Comparison of ENCODE assay signal across 10 cellular contexts in genomic region chr5:115579747-115580173, GRCh38. TPM values are rescaled to one million over a fixed set of nuclear protein-coding genes. Genes with fewer than 3 reads are reported as not detected.
DNase-seq lines count a peak whose midpoint lies in the region; ATAC-seq lines count a peak whose summit lies in the region.
"Had no signal": no experiment of that assay in that cellular context is flagged by ENCODE, and none has a peak within 500 bp of the region (broad histone marks: within the 10 kb centered on the region; RNA-seq: fewer than 3 reads in every experiment).

No MANE protein-coding gene starts in this region.

- DNase-seq in RPMI7951 (ENCODE audit: low read depth) (peak; percentile 82), left ventricle myocardium superior (no peak), SHP77 (lab: John Stamatoyannopoulos, UW) (no peak), GF-D8 (lab: John Stamatoyannopoulos, UW) (no peak)
- DNase-seq in activated T-cell treated with anti-CD3 and anti-CD28 coated beads, Interleukin-2, amount 50 U/mL, for 48 hours: no peak
- DNase-seq: stimulated activated CD4-positive, alpha-beta T cell treated with anti-CD3 and anti-CD28 coated beads, Interleukin-2, amount 100 ng/mL, for 24 hours; upper lobe of right lung had no signal

- no peaks in the 10 kb centered on the region for H3K27me3 ChIP-seq in BLaER1 treated with 17β-estradiol and CSF1 and Interleukin-3, amounts not matched to agents 10 nM and 100 nM
- H3K27me3 ChIP-seq: upper lobe of right lung had no signal

- peaks cover 0 to 11% (median 0%) of the 10 kb centered on the region in 11 experiments; a peak in 2 of 22 replicates for H3K9me3 ChIP-seq in BLaER1 treated with 17β-estradiol and CSF1 and Interleukin-3, amounts not matched to agents 10 nM and 100 nM (replicated peaks in 1 of 11)
- H3K9me3 ChIP-seq: upper lobe of right lung had no signal

- no peak overlapping the region for H3K9ac ChIP-seq in BLaER1 treated with 17β-estradiol and CSF1 and Interleukin-3, amounts not matched to agents 10 nM and 100 nM

- ATAC-seq in GM19395 (IDR thresholded peaks at IDR 0.05; ENCODE audit: unreplicated experiment) (peak; percentile 56), HG02943 (IDR thresholded peaks at IDR 0.05; ENCODE audit: low read depth, unreplicated experiment) (peak; percentile 59), left ventricle myocardium superior (no peak)
- ATAC-seq: upper lobe of right lung had no signal

- H3K4me2 ChIP-seq in BLaER1 treated with 17β-estradiol and CSF1 and Interleukin-3, amounts not matched to agents 10 nM and 100 nM: peak overlapping the region in 10 of 11 experiments; percentile 2 to 66 (median 30); a peak in 16 of 22 replicates

- H3K27ac ChIP-seq in BLaER1 treated with 17β-estradiol and CSF1 and Interleukin-3, amounts not matched to agents 10 nM and 100 nM: no peak overlapping the region
- H3K27ac ChIP-seq: upper lobe of right lung had no signal

- peaks cover 0 to 21% (median 0%) of the 10 kb centered on the region in 11 experiments; a peak in 4 of 22 replicates for H3K36me3 ChIP-seq in BLaER1 treated with 17β-estradiol and CSF1 and Interleukin-3, amounts not matched to agents 10 nM and 100 nM
- H3K36me3 ChIP-seq: upper lobe of right lung had no signal

- H3K4me1 ChIP-seq in BLaER1 treated with 17β-estradiol and CSF1 and Interleukin-3, amounts not matched to agents 10 nM and 100 nM: peaks cover 8 to 48% (median 13%) of the 10 kb centered on the region in 10 experiments; a peak in 18 of 20 replicates
- H3K4me1 ChIP-seq: upper lobe of right lung had no signal

- intact Hi-C loops in left ventricle myocardium superior (cut with micrococcal nuclease): no loop called here

- H3K4me3 ChIP-seq in BLaER1 treated with 17β-estradiol and CSF1 and Interleukin-3, amounts not matched to agents 10 nM and 100 nM: no peak overlapping the region
- H3K4me3 ChIP-seq: upper lobe of right lung had no signal

- peaks cover 0 to 16% (median 0%) of the 10 kb centered on the region in 11 experiments; a peak in 2 of 22 replicates for H4K20me1 ChIP-seq in BLaER1 treated with 17β-estradiol and CSF1 and Interleukin-3, amounts not matched to agents 10 nM and 100 nM

RNA-seq across cellular contexts. Expression of gene TICAM2, which starts 22.5 kb away (rescaled TPM):
- total RNA-seq in RPMI7951 (2014; rRNA removed; shearing (Covaris generic)): 6.4 and 11.7 TPM in 2 replicates
- 3.0 TPM for total RNA-seq in left ventricle myocardium superior

RNA-seq across cellular contexts. Expression of gene FEM1C, which starts 35.2 kb away (rescaled TPM):
- total RNA-seq in RPMI7951 (2014; rRNA removed; shearing (Covaris generic)): 11.4 and 14.3 TPM in 2 replicates
- 43.1 TPM for total RNA-seq in left ventricle myocardium superior

RNA-seq across cellular contexts. Expression of gene TMED7, which starts 46.1 kb away (rescaled TPM):
- total RNA-seq in RPMI7951 (2014; rRNA removed; shearing (Covaris generic)): 97.2 and 118 TPM in 2 replicates
- total RNA-seq in left ventricle myocardium superior: 66.7 TPM
